8 cellular contexts compared by ENCODE assay signal in the genomic region with DNA sequence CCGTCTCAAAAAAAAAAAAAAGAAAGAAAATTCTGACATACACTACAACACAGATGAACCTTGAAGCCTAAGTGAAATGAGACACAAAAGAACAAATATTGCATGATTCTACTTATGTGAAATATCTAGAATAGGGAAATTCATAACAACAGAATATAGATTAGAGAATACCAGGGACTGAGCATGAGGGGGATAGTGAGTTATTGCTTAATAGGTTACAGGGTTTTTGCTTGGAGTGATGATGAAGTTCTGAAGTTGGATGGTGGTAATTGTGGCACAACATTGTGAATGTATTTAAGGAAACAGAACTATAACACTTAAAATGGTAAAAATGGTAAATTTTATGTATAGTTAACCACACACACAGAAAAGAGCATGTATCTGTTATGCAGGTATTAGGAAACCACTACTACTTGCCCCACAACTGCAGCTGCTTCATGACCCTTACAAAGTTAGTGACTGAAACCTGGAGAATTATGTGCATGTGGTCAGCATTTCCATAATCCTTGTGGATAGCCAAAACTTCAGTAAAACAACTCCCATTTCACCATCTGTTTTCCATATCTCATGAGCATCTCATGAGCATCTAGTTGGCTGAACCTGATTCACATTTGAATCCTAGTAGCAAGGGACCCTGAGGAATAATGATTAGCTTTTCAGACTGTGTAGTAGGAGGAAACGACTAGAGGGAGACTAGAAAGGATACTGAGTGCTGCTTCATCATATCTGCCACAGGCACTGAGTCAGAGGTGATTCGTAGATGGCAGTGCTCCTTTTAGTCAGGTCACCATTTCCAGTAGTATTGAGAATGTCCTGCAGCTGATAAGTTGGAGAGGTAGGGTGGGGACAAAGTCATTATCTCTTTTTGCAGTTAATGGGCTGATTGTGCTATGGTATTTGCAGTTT. TPM values are rescaled to one million over a fixed set of nuclear protein-coding genes. Genes with fewer than 3 reads are reported as not detected.
DNase-seq lines count a peak whose midpoint lies in the region; ATAC-seq and TF ChIP-seq lines count a peak whose summit lies in the region.

No MANE protein-coding gene starts in this region.

- H3K36me3 Mint-ChIP-seq in T-helper 17 cell (ENCODE audit: low read depth) (no peaks in the 10 kb centered on the region), type B pancreatic cell (peaks cover 7% of the 10 kb centered on the region)

- H3K27ac Mint-ChIP-seq in T-helper 17 cell (peak overlapping the region; percentile 34), type B pancreatic cell (peak overlapping the region; percentile 51)

- H3K9me3 Mint-ChIP-seq in type B pancreatic cell, result no peaks in the 10 kb centered on the region

- no peaks in the 10 kb centered on the region for H3K27me3 Mint-ChIP-seq in T-helper 17 cell
- no peaks in the 10 kb centered on the region for H3K27me3 Mint-ChIP-seq in type B pancreatic cell

- DNase-seq in A172 (ENCODE audit: low spot score) (peak; percentile 46), T-helper 17 cell (no peak), foreskin fibroblast (peak; percentile 64 to 80), type B pancreatic cell (ENCODE audit: extremely low spot score, unreplicated experiment) (no peak), GM13976 (ENCODE audit: low spot score) (no peak)
- no peak for DNase-seq in effector CD8-positive, alpha-beta T cell (lab: John Stamatoyannopoulos, UW)

- peak; percentile 68 for ATAC-seq in GM21619 (IDR thresholded peaks at IDR 0.05; ENCODE audit: unreplicated experiment)
- no peak for ATAC-seq in T-helper 17 cell
- ATAC-seq in GM18870 (IDR thresholded peaks at IDR 0.05; ENCODE audit: unreplicated experiment), result no peak

- H3K4me3 ChIP-seq in foreskin fibroblast (ENCODE audit: low read depth in 1 of 2, low read length in 2 of 2), result no peak overlapping the region

- H3K4me1 Mint-ChIP-seq in T-helper 17 cell, result peaks cover 30% of the 10 kb centered on the region
- H3K4me1 Mint-ChIP-seq in type B pancreatic cell (ENCODE audit: unreplicated experiment), result peaks cover 22% of the 10 kb centered on the region

- no peaks in the 10 kb centered on the region for H3K9me3 ChIP-seq in T-helper 17 cell (ENCODE audit: control insufficient read depth, low read length, poor library complexity, severe bottlenecking)

- TF ChIP-seq CTCF in foreskin fibroblast (IDR thresholded peaks at IDR 0.05; ENCODE audit: low read depth, low read length) (no peak), type B pancreatic cell (conservative IDR thresholded peaks at IDR 0.05) (no peak), GM13976 (IDR thresholded peaks at IDR 0.05; ENCODE audit: borderline replicate concordance, control extremely low read depth, extremely low read depth, insufficient read depth, missing control alignments) (no peak)

- in situ Hi-C loops in GM13976 (cut with MboI; ENCODE audit: low sequenced_read_pairs, unreplicated experiment), result no loop called here

- H3K4me3 Mint-ChIP-seq in T-helper 17 cell (no peak overlapping the region), type B pancreatic cell (no peak overlapping the region)

RNA-seq across cellular contexts. Expression of a gene that starts 26.3 kb away (rescaled TPM):
- total RNA-seq in A172 (2014; rRNA removed; shearing (Covaris generic)), result 13.0 and 18.4 TPM in 2 replicates
- total RNA-seq in T-helper 17 cell (10 to 100 TPM; 25.2 to 34.2 TPM), type B pancreatic cell (ENCODE audit: low replicate concordance) (15.7 and 17.3 TPM in 2 replicates)

Comparison
In these comparisons a context has a peak if more than half of its experiments do, and no peak if none do; other contexts are left out.
1. DNase-seq: peak in A172 (single experiment) and foreskin fibroblast (2 of 2); none in T-helper 17 cell (0 of 3), type B pancreatic cell (single experiment), effector CD8-positive, alpha-beta T cell (single experiment) and GM13976 (single experiment).